Comparison of ENCODE assay signal across 8 cellular contexts in the genomic region with DNA sequence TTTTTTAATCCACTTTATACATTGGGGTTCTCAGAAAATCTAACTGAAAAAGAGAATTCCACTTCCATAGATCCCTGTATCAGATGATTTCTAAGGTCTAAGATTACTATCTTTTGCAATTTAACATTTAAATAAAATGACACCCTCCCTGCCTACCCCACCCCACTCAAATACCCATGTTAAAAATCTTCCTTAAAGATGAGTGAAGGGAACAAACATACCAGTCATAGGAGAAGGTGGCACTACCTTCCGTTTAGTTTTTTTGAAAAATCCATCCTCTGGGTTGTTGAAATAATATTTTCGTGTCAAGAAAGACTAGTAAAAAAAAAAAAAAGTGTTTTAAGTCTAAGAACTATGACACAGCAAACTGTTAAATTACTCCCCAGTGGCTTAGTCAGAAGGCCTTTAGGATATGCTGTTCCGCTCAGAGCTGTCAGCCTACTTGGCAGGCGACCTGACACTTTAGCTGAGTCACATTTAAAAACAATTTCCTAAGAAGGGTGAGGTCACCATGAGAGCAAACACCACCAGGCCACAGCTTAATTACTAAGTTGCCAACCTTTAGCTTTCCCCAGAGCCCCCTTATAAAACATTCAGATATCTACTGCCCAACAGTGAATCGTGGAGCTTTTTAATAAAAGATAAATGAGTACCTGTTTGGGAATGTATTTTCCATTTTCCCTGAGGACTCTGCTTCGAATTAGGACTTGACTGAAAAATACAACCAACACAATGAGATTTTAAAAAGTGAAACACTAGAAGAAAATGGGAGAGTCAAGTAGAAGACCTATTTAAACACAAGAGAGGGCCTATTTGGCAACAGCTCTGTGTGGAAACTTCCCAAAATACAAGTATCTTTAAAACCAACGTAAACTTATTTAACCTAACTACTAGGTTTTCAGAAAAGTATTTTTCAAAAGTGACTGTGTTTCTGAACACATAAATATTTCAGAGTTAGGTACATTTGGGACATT. TPM values are rescaled to one million over a fixed set of nuclear protein-coding genes. Genes with fewer than 3 reads are reported as not detected.
A peak's percentile ranks its signal among the peaks of the same experiment; 100 is the strongest.
DNase-seq lines count a peak whose midpoint lies in the region; ATAC-seq and TF ChIP-seq lines count a peak whose summit lies in the region.

No MANE protein-coding gene starts in this region.

- H3K4me3 Mint-ChIP-seq in activated CD8-positive, alpha-beta memory T cell treated with anti-CD3 and anti-CD28 coated beads, Interleukin-2, amount 10 ng/mL, durations not matched to agents 7 days and 5 days = no peak overlapping the region

- ATAC-seq in activated CD8-positive, alpha-beta memory T cell treated with anti-CD3 and anti-CD28 coated beads, Interleukin-2, amount 10 ng/mL, durations not matched to agents 7 days and 5 days = peak; percentile 90
- ATAC-seq in lung (ENCODE audit: insufficient read depth, low FRiP score) (peak; percentile 87), HG03196 (IDR thresholded peaks at IDR 0.05; ENCODE audit: unreplicated experiment) (no peak), GM18873 (IDR thresholded peaks at IDR 0.05; ENCODE audit: low FRiP score, unreplicated experiment) (no peak)

- H3K9me3 Mint-ChIP-seq in activated CD8-positive, alpha-beta memory T cell treated with anti-CD3 and anti-CD28 coated beads, Interleukin-2, amount 10 ng/mL, durations not matched to agents 7 days and 5 days (ENCODE audit: low read depth) = no peaks in the 10 kb centered on the region

- TF ChIP-seq CTCF in coronary artery (IDR thresholded peaks at IDR 0.05) (no peak), lung (IDR thresholded peaks at IDR 0.05; ENCODE audit: control extremely low read depth, extremely low read depth) (no peak), testis (IDR thresholded peaks at IDR 0.05) (no peak)

- H3K36me3 ChIP-seq in lung (ENCODE audit: control insufficient read depth in 2 of 2, insufficient read depth in 2 of 2, low read length in 2 of 2) = peaks cover 11 to 19% of the 10 kb centered on the region in 2 donors
- H3K36me3 ChIP-seq in testis (ENCODE audit: low read depth, missing control alignments) = no peaks in the 10 kb centered on the region

- H3K36me3 Mint-ChIP-seq in activated CD8-positive, alpha-beta memory T cell treated with anti-CD3 and anti-CD28 coated beads, Interleukin-2, amount 10 ng/mL, durations not matched to agents 7 days and 5 days = peaks cover 31% of the 10 kb centered on the region

- 34 to 40% methylated on average over 7 of the region's 7 CpGs for WGBS in lung, 2 donors
- 53 to 72% methylated on average over 7 of the region's 7 CpGs for WGBS in testis, 2 donors

- H3K9me3 ChIP-seq in lung (ENCODE audit: control insufficient read depth in 2 of 2, insufficient read depth in 1 of 2, low read length in 1 of 2) = no peaks in the 10 kb centered on the region
- H3K9me3 ChIP-seq in testis = no peaks in the 10 kb centered on the region

- H3K27me3 ChIP-seq in lung (ENCODE audit: control insufficient read depth, insufficient read depth) = no peaks in the 10 kb centered on the region
- H3K27me3 ChIP-seq in testis = no peaks in the 10 kb centered on the region

- H3K4me3 ChIP-seq in coronary artery (no peak overlapping the region), lung (no peak overlapping the region), testis (no peak overlapping the region)

- peak; percentile 56 for DNase-seq in activated CD8-positive, alpha-beta memory T cell treated with anti-CD3 and anti-CD28 coated beads, Interleukin-2, amount 10 ng/mL, durations not matched to agents 7 days and 5 days
- no peak for DNase-seq in activated CD8-positive, alpha-beta memory T cell treated with anti-CD3 and anti-CD28 coated beads, Interleukin-2, amount 50 U/mL, for 48 hours
- DNase-seq in RKO (ENCODE audit: low spot score) (peak; percentile 98), coronary artery (ENCODE audit: low spot score) (peak; percentile 88), lung (ENCODE audit: low spot score) (peak; percentile 80), testis (peak; percentile 64)

- no peak for TF ChIP-seq POLR2A in testis (IDR thresholded peaks at IDR 0.05)

- H3K27ac Mint-ChIP-seq in activated CD8-positive, alpha-beta memory T cell treated with anti-CD3 and anti-CD28 coated beads, Interleukin-2, amount 10 ng/mL, durations not matched to agents 7 days and 5 days = peak overlapping the region; percentile 77

- H3K27ac ChIP-seq in coronary artery (peak overlapping the region; percentile 73 to 78), lung (ENCODE audit: low read depth in 1 of 2, low read length in 1 of 2) (peak overlapping the region in 1 of 2 donors; percentile 85), testis (peak overlapping the region in 1 of 2 donors; percentile 74)

- no peaks in the 10 kb centered on the region for H3K27me3 Mint-ChIP-seq in activated CD8-positive, alpha-beta memory T cell treated with anti-CD3 and anti-CD28 coated beads, Interleukin-2, amount 10 ng/mL, durations not matched to agents 7 days and 5 days

- intact Hi-C loops in testis (cut with DNase I; ENCODE audit: low total_unique reads) = no loop called here

- peaks cover 4 to 6% of the 10 kb centered on the region in 2 donors for H3K4me1 ChIP-seq in lung (ENCODE audit: control insufficient read depth in 2 of 2, insufficient read depth in 2 of 2, low read length in 2 of 2)
- no peaks in the 10 kb centered on the region for H3K4me1 ChIP-seq in testis

- CTCF ChIA-PET in activated CD8-positive, alpha-beta memory T cell treated with anti-CD3 and anti-CD28 coated beads, Interleukin-2, amount 10 ng/mL, durations not matched to agents 7 days and 5 days (lab: Charles Lee) = interaction anchor here (0.6 to 2.8 kb wide), 5 partner anchors 10 to 345 kb away, joined by 3 to 12 read pairs (median 3); a partner anchor contains a TSS

- H3K4me1 Mint-ChIP-seq in activated CD8-positive, alpha-beta memory T cell treated with anti-CD3 and anti-CD28 coated beads, Interleukin-2, amount 10 ng/mL, durations not matched to agents 7 days and 5 days = peaks cover 21% of the 10 kb centered on the region

RNA-seq across cellular contexts. Expression of a gene that starts 9.6 kb away (rescaled TPM):
- 10 to 100 TPM; 52.5 to 63.8 TPM for total RNA-seq in activated CD8-positive, alpha-beta memory T cell treated with anti-CD3 and anti-CD28 coated beads, Interleukin-2, amount 10 ng/mL, durations not matched to agents 7 days and 5 days
- total RNA-seq in lung (10 to 100 TPM; 64.2 to 82.5 TPM), testis (10 to 100 TPM; 64.2 to 72.5 TPM)
- polyA plus RNA-seq in lung (100 to 1,000 TPM in 1 of 2 donors, 10 to 100 TPM in 1; 51.9 to 116 TPM), testis (ENCODE audit: insufficient read depth, low read depth, low replicate concordance) (270 TPM)

RNA-seq across cellular contexts. Expression of a gene that starts 24.8 kb away (rescaled TPM):
- total RNA-seq in activated CD8-positive, alpha-beta memory T cell treated with anti-CD3 and anti-CD28 coated beads, Interleukin-2, amount 10 ng/mL, durations not matched to agents 7 days and 5 days = 1 to 10 TPM; 3.5 to 6.4 TPM
- 1 to 10 TPM; 2.1 to 5.2 TPM for total RNA-seq in lung
- 1 to 10 TPM; 1.1 to 1.5 TPM for polyA plus RNA-seq in lung
- 1 to 10 TPM; 6.6 to 7.2 TPM for total RNA-seq in testis
- polyA plus RNA-seq in testis (ENCODE audit: insufficient read depth, low read depth, low replicate concordance) = 7.6 TPM

RNA-seq across cellular contexts. Expression of a gene that starts 43.4 kb away (rescaled TPM):
- total RNA-seq in activated CD8-positive, alpha-beta memory T cell treated with anti-CD3 and anti-CD28 coated beads, Interleukin-2, amount 10 ng/mL, durations not matched to agents 7 days and 5 days = 10 to 100 TPM; 17.4 to 18.9 TPM
- total RNA-seq in lung (10 to 100 TPM; 37.7 to 60.1 TPM), testis (10 to 100 TPM; 34.9 to 37.1 TPM)
- polyA plus RNA-seq in lung (10 to 100 TPM; 28.0 to 45.7 TPM), testis (ENCODE audit: insufficient read depth, low read depth, low replicate concordance) (65.7 TPM)

RNA-seq across cellular contexts. Expression of a gene that starts 49.2 kb away (rescaled TPM):
- total RNA-seq in activated CD8-positive, alpha-beta memory T cell treated with anti-CD3 and anti-CD28 coated beads, Interleukin-2, amount 10 ng/mL, durations not matched to agents 7 days and 5 days = 100 to 1,000 TPM in 1 of 2 experiments, 10 to 100 TPM in 1; 75.1 to 109 TPM
- total RNA-seq in lung (1 to 10 TPM; 5.8 to 8.6 TPM), testis (10 to 100 TPM; 23.7 to 41.6 TPM)
- polyA plus RNA-seq in lung (1 to 10 TPM; 2.9 to 3.0 TPM), testis (ENCODE audit: insufficient read depth, low read depth, low replicate concordance) (38.5 TPM)

Comparison
In these comparisons a context has a peak if more than half of its experiments do, and no peak if none do; other contexts are left out.
1. ATAC-seq: peak in activated CD8-positive, alpha-beta memory T cell treated with anti-CD3 and anti-CD28 coated beads, Interleukin-2, amount 10 ng/mL, durations not matched to agents 7 days and 5 days (single experiment) and lung (single experiment); none in HG03196 (single experiment) and GM18873 (single experiment).